ENCODE assay signal across 1 cellular context in the genomic region with DNA sequence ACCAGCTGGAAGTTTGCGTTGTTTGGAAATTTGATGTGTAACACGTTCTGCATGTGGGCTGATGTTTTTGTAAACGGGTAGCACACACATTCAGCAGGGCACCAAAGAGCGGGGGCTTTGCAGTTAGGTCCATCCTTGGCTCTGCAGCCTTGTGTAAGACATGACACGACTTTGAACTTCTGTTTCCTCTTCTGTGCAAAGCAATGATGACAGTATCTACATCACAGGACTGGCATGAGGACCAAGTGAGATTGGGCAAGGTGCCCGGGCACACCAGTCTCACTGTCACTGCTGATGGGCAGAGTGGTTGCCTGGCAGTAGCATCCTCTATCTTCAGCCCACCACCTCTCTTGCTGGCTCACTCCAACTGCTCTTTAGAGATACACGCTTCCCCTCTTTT.
TF ChIP-seq lines count a peak whose summit lies in the region.

No MANE protein-coding gene starts in this region.

TF ChIP-seq in IMR-90, 13 proteins besides CTCF, POLR2A, EP300 and RAD21:
- TF ChIP-seq RCOR1 (IDR thresholded peaks at IDR 0.05; ENCODE audit: insufficient replicate concordance, low read length), result no peak
- TF ChIP-seq FOS (IDR thresholded peaks at IDR 0.05; ENCODE audit: low read depth, low read length), result no peak
- TF ChIP-seq CHD1 (IDR thresholded peaks at IDR 0.05; ENCODE audit: low read depth, low read length), result no peak
- TF ChIP-seq, protein P1, sequence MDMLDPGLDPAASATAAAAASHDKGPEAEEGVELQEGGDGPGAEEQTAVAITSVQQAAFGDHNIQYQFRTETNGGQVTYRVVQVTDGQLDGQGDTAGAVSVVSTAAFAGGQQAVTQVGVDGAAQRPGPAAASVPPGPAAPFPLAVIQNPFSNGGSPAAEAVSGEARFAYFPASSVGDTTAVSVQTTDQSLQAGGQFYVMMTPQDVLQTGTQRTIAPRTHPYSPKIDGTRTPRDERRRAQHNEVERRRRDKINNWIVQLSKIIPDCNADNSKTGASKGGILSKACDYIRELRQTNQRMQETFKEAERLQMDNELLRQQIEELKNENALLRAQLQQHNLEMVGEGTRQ (IDR thresholded peaks at IDR 0.05; ENCODE audit: low read depth, low read length), result no peak
- no peak for TF ChIP-seq BHLHE40 (IDR thresholded peaks at IDR 0.05; ENCODE audit: low read depth, low read length)
- no peak for TF ChIP-seq CEBPB (IDR thresholded peaks at IDR 0.05; ENCODE audit: low read depth, low read length)
- TF ChIP-seq, protein P2, sequence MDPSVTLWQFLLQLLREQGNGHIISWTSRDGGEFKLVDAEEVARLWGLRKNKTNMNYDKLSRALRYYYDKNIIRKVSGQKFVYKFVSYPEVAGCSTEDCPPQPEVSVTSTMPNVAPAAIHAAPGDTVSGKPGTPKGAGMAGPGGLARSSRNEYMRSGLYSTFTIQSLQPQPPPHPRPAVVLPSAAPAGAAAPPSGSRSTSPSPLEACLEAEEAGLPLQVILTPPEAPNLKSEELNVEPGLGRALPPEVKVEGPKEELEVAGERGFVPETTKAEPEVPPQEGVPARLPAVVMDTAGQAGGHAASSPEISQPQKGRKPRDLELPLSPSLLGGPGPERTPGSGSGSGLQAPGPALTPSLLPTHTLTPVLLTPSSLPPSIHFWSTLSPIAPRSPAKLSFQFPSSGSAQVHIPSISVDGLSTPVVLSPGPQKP (IDR thresholded peaks at IDR 0.05; ENCODE audit: borderline replicate concordance, low read depth, low read length), result no peak
- TF ChIP-seq MAFK (IDR thresholded peaks at IDR 0.05; ENCODE audit: low read depth, low read length), result no peak
- no peak for TF ChIP-seq NFE2L2 (IDR thresholded peaks at IDR 0.05; ENCODE audit: low read depth, low read length)
